Comparison of ENCODE assay signal across 1 cellular context in the genomic region with DNA sequence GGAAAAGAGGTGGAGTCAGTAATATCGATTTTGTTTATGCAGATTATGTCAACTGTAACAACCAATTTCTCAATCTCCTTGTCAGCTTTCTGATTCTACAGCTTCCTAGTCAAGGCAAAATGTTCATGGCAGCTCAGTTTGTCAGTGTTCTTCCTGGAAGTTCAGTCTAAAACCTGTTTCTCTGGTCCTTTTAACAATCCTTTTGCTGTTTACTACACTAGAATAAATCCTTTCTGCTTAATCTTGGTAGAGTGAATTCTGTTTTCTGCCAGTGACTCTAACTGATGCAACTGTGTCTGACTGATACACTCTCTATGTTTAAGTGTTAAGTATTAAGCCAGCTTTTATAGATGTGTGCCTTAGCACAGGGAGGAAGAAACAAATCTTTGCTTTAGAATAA.
TF ChIP-seq lines count a peak whose summit lies in the region.

No MANE protein-coding gene starts in this region.

TF ChIP-seq in GM23338, 12 proteins besides CTCF, POLR2A, EP300 and RAD21 (continued from another document):
- TF ChIP-seq, protein P1, sequence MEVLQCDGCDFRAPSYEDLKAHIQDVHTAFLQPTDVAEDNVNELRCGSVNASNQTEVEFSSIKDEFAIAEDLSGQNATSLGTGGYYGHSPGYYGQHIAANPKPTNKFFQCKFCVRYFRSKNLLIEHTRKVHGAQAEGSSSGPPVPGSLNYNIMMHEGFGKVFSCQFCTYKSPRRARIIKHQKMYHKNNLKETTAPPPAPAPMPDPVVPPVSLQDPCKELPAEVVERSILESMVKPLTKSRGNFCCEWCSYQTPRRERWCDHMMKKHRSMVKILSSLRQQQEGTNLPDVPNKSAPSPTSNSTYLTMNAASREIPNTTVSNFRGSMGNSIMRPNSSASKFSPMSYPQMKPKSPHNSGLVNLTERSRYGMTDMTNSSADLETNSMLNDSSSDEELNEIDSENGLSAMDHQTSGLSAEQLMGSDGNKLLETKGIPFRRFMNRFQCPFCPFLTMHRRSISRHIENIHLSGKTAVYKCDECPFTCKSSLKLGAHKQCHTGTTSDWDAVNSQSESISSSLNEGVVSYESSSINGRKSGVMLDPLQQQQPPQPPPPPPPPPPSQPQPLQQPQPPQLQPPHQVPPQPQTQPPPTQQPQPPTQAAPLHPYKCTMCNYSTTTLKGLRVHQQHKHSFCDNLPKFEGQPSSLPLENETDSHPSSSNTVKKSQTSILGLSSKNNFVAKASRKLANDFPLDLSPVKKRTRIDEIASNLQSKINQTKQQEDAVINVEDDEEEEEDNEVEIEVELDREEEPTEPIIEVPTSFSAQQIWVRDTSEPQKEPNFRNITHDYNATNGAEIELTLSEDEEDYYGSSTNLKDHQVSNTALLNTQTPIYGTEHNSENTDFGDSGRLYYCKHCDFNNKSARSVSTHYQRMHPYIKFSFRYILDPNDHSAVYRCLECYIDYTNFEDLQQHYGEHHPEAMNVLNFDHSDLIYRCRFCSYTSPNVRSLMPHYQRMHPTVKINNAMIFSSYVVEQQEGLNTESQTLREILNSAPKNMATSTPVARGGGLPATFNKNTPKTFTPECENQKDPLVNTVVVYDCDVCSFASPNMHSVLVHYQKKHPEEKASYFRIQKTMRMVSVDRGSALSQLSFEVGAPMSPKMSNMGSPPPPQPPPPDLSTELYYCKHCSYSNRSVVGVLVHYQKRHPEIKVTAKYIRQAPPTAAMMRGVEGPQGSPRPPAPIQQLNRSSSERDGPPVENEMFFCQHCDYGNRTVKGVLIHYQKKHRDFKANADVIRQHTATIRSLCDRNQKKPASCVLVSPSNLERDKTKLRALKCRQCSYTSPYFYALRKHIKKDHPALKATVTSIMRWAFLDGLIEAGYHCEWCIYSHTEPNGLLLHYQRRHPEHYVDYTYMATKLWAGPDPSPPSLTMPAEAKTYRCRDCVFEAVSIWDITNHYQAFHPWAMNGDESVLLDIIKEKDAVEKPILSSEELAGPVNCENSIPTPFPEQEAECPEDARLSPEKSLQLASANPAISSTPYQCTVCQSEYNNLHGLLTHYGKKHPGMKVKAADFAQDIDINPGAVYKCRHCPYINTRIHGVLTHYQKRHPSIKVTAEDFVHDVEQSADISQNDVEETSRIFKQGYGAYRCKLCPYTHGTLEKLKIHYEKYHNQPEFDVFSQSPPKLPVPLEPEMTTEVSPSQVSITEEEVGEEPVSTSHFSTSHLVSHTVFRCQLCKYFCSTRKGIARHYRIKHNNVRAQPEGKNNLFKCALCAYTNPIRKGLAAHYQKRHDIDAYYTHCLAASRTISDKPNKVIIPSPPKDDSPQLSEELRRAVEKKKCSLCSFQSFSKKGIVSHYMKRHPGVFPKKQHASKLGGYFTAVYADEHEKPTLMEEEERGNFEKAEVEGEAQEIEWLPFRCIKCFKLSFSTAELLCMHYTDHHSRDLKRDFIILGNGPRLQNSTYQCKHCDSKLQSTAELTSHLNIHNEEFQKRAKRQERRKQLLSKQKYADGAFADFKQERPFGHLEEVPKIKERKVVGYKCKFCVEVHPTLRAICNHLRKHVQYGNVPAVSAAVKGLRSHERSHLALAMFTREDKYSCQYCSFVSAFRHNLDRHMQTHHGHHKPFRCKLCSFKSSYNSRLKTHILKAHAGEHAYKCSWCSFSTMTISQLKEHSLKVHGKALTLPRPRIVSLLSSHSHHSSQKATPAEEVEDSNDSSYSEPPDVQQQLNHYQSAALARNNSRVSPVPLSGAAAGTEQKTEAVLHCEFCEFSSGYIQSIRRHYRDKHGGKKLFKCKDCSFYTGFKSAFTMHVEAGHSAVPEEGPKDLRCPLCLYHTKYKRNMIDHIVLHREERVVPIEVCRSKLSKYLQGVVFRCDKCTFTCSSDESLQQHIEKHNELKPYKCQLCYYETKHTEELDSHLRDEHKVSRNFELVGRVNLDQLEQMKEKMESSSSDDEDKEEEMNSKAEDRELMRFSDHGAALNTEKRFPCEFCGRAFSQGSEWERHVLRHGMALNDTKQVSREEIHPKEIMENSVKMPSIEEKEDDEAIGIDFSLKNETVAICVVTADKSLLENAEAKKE (CRISPR knock-in tag; IDR thresholded peaks at IDR 0.05), result no peak
- TF ChIP-seq, protein P2, sequence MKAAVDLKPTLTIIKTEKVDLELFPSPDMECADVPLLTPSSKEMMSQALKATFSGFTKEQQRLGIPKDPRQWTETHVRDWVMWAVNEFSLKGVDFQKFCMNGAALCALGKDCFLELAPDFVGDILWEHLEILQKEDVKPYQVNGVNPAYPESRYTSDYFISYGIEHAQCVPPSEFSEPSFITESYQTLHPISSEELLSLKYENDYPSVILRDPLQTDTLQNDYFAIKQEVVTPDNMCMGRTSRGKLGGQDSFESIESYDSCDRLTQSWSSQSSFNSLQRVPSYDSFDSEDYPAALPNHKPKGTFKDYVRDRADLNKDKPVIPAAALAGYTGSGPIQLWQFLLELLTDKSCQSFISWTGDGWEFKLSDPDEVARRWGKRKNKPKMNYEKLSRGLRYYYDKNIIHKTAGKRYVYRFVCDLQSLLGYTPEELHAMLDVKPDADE (IDR thresholded peaks at IDR 0.05), result no peak
- TF ChIP-seq JUNB (IDR thresholded peaks at IDR 0.05; ENCODE audit: unreplicated experiment) (no peak), ZNF114 (CRISPR knock-in tag; IDR thresholded peaks at IDR 0.05) (no peak), STAT1 (IDR thresholded peaks at IDR 0.05; ENCODE audit: unreplicated experiment) (no peak), NANOG (IDR thresholded peaks at IDR 0.05; ENCODE audit: borderline replicate concordance) (no peak), CREB1 (CRISPR knock-in tag; IDR thresholded peaks at IDR 0.05; ENCODE audit: low read depth) (no peak), ZNF331 (CRISPR knock-in tag; IDR thresholded peaks at IDR 0.05; ENCODE audit: low read depth) (no peak), POLR2AphosphoS5 (IDR thresholded peaks at IDR 0.05; ENCODE audit: low read depth) (no peak), EZH2phosphoT487 (IDR thresholded peaks at IDR 0.05; ENCODE audit: unreplicated experiment) (no peak)
- TF ChIP-seq, protein P3, sequence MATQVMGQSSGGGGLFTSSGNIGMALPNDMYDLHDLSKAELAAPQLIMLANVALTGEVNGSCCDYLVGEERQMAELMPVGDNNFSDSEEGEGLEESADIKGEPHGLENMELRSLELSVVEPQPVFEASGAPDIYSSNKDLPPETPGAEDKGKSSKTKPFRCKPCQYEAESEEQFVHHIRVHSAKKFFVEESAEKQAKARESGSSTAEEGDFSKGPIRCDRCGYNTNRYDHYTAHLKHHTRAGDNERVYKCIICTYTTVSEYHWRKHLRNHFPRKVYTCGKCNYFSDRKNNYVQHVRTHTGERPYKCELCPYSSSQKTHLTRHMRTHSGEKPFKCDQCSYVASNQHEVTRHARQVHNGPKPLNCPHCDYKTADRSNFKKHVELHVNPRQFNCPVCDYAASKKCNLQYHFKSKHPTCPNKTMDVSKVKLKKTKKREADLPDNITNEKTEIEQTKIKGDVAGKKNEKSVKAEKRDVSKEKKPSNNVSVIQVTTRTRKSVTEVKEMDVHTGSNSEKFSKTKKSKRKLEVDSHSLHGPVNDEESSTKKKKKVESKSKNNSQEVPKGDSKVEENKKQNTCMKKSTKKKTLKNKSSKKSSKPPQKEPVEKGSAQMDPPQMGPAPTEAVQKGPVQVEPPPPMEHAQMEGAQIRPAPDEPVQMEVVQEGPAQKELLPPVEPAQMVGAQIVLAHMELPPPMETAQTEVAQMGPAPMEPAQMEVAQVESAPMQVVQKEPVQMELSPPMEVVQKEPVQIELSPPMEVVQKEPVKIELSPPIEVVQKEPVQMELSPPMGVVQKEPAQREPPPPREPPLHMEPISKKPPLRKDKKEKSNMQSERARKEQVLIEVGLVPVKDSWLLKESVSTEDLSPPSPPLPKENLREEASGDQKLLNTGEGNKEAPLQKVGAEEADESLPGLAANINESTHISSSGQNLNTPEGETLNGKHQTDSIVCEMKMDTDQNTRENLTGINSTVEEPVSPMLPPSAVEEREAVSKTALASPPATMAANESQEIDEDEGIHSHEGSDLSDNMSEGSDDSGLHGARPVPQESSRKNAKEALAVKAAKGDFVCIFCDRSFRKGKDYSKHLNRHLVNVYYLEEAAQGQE (IDR thresholded peaks at IDR 0.05; ENCODE audit: unreplicated experiment), result no peak
